Comparison of ENCODE assay signal across 14 cellular contexts in the genomic region with DNA sequence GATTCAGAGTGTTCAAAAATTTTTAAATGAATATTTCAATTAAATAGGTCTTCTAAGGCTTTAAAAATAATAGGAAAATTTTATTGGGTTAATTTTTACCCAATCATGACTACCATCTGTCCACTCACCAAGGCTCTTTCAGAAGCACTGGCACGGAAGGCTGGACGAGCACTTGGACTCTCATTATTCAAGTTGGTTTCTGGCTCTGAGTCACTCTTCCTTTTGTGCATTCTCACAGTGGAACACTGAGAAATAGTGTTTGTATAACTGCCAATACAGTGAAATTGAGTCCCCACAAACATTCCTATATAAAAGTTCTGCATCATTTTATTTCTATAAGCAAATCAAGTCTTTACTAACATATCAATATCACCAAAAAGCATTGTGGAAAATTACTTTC.
DNase-seq lines count a peak whose midpoint lies in the region; ATAC-seq, FAIRE-seq and TF ChIP-seq lines count a peak whose summit lies in the region.
"Had no signal": no experiment of that assay in that cellular context is flagged by ENCODE, and none has a peak within 500 bp of the region (broad histone marks: within the 10 kb centered on the region; RNA-seq: fewer than 3 reads in every experiment).

No MANE protein-coding gene starts in this region.

- RAD21 ChIA-PET in GM12878 (lab: Charles Lee; ENCODE audit: unreplicated experiment) = no interaction called here

- intact Hi-C loops in GM12878 (cut with micrococcal nuclease; ENCODE audit: unreplicated experiment) (no loop called here), head of caudate nucleus (cut with DNase I) (no loop called here)

- H3K9me3 ChIP-seq in A549 (0 out of 3 replicates have a peak, but pooled peaks cover 3% of the 10 kb centered on the region), GM12878 (replicated peaks; ENCODE audit: control insufficient read depth, insufficient read depth, low read length) (no peaks in the 10 kb centered on the region)

- ATAC-seq in A549 (peak; percentile 98 to 99), GM12878 (0 out of 3 replicates have a peak, but pooled peaks have one; percentile 34), GM18517 (IDR thresholded peaks at IDR 0.05; ENCODE audit: unreplicated experiment) (no peak), HG02798 (IDR thresholded peaks at IDR 0.05; ENCODE audit: poor library complexity, unreplicated experiment) (no peak)
- ATAC-seq in stimulated activated naive CD8-positive, alpha-beta T cell treated with anti-CD3 and anti-CD28 coated beads, Interleukin-15, amount 100 ng/mL, for 72 hours = no peak

- H3K9ac ChIP-seq in GM12878 (ENCODE audit: control insufficient read depth, insufficient read depth, low read length) = no peak overlapping the region

- CTCF ChIA-PET in A549 (lab: Yijun Ruan, JAX) (no interaction called here), GM12878 (lab: Yijun Ruan, JAX) (no interaction called here)

- H3K4me3 ChIP-seq in A549 (no peak overlapping the region), GM12878 (no peak overlapping the region)

- WGBS in A549 (ENCODE audit: missing lambda C conversion rate) = 4% methylated on average over 2 of the region's 2 CpGs
- WGBS in GM12878 (ENCODE audit: insufficient coverage, insufficient replicate concordance, low lambda C conversion rate, missing lambda C conversion rate) = 56% methylated on average over 2 of the region's 2 CpGs

- DNase-seq in A549 (ENCODE audit: low read depth in 1 of 2, low spot score in 1 of 2) (peak; percentile 4 to 83), HS-5 (ENCODE audit: low read depth) (peak; percentile 43), GM12878 (ENCODE audit: low read depth, low spot score) (no peak), head of caudate nucleus (peak in 30 of 42 donors; percentile 2 to 64 (median 20))
- no peak for DNase-seq in activated CD4-positive, alpha-beta T cell treated with anti-CD3 and anti-CD28 coated beads for 48 hours
- no peak for DNase-seq in stimulated activated naive CD8-positive, alpha-beta T cell treated with anti-CD3 and anti-CD28 coated beads, Interleukin-15, amount 100 ng/mL, for 72 hours
- DNase-seq: activated CD4-positive, alpha-beta T cell treated with anti-CD3 and anti-CD28 coated beads for 4 hours; activated effector memory CD4-positive, alpha-beta T cell treated with Interleukin-2 at 50 U/mL for 16 hours; H9; Kasumi-1; NCI-H526 had no signal

- TF ChIP-seq POLR2A in A549 (IDR thresholded peaks at IDR 0.05; ENCODE audit: low read length) = no peak
- no peak for TF ChIP-seq POLR2A in GM12878 (IDR thresholded peaks at IDR 0.05; ENCODE audit: low read depth, low read length)

- H3K27me3 Mint-ChIP-seq in stimulated activated naive CD8-positive, alpha-beta T cell treated with anti-CD3 and anti-CD28 coated beads, Interleukin-15, amount 100 ng/mL, for 72 hours = no peaks in the 10 kb centered on the region
- H3K27me3 Mint-ChIP-seq: dendritic cell treated with granulocyte-macrophage colony-stimulating factor and Interleukin-4, amounts not matched to agents 40 ng/mL and 50 ng/mL, for 4 days had no signal

- no peaks in the 10 kb centered on the region for H3K79me2 ChIP-seq in GM12878 (ENCODE audit: control insufficient read depth, insufficient read depth, low read length)

- BruUV-seq in GM12878 (replicated peaks; lab: Mats Ljungman, UMichigan) = no TSS peak

- no peaks in the 10 kb centered on the region for H3K36me3 ChIP-seq in GM12878 (ENCODE audit: control insufficient read depth in 2 of 2, insufficient read depth in 2 of 2, low read length in 1 of 2)

- H3K4me1 ChIP-seq in A549 (peaks cover 28% of the 10 kb centered on the region; the same call in 2 of the 3 replicates), GM12878 (ENCODE audit: control insufficient read depth, insufficient read depth, low read length) (no peaks in the 10 kb centered on the region)

- TF ChIP-seq RAD21 in A549 (conservative IDR thresholded peaks at IDR 0.05 in 1 of 2, IDR thresholded peaks at IDR 0.05 in 1 of 2) (no peak), GM12878 (IDR thresholded peaks at IDR 0.05; ENCODE audit: insufficient read depth, low read depth, low read length) (no peak)

- H4K20me1 ChIP-seq in GM12878 (ENCODE audit: control insufficient read depth, insufficient read depth) = no peaks in the 10 kb centered on the region

- H3K27ac ChIP-seq in A549 (peak overlapping the region; percentile 55 to 56; a peak in 5 of 6 replicates), GM12878 (ENCODE audit: control insufficient read depth, insufficient read depth) (no peak overlapping the region)

- no peak overlapping the region for H2AFZ ChIP-seq in GM12878 (ENCODE audit: control insufficient read depth, low read depth, low read length)

- H3K4me1 Mint-ChIP-seq in stimulated activated naive CD8-positive, alpha-beta T cell treated with anti-CD3 and anti-CD28 coated beads, Interleukin-15, amount 100 ng/mL, for 72 hours = no peaks in the 10 kb centered on the region
- H3K4me1 Mint-ChIP-seq: H9 had no signal

- no peak overlapping the region for H3K4me3 Mint-ChIP-seq in stimulated activated naive CD8-positive, alpha-beta T cell treated with anti-CD3 and anti-CD28 coated beads, Interleukin-15, amount 100 ng/mL, for 72 hours
- H3K4me3 Mint-ChIP-seq: dendritic cell treated with granulocyte-macrophage colony-stimulating factor and Interleukin-4, amounts not matched to agents 40 ng/mL and 50 ng/mL, for 4 days; H9 had no signal

- POLR2A ChIA-PET in A549 (lab: Yijun Ruan, JAX) (no interaction called here), GM12878 (lab: Charles Lee) (no interaction called here)

- FAIRE-seq in A549 (lab: Jason Lieb, UNC) = no peak
- no peak for FAIRE-seq in GM12878 (lab: Jason Lieb, UNC)

- TF ChIP-seq CTCF in A549 (IDR thresholded peaks at IDR 0.05) (no peak), GM12878 (IDR thresholded peaks at IDR 0.05 in 2 of 3, conservative IDR thresholded peaks at IDR 0.05 in 1 of 3; ENCODE audit: control insufficient read depth in 2 of 3, extremely low read depth in 1 of 3, insufficient read depth in 1 of 3, low read depth in 3 of 3, low read length in 3 of 3) (no peak)

- SMC1A ChIA-PET in GM12878 (lab: Charles Lee; ENCODE audit: uncharacterized antibody, unreplicated experiment) = no interaction called here

- TF ChIP-seq EP300 in A549 (IDR thresholded peaks at IDR 0.05) (no peak), GM12878 (IDR thresholded peaks at IDR 0.05; ENCODE audit: borderline replicate concordance in 1 of 2, control insufficient read depth in 1 of 2, low read depth in 2 of 2, low read length in 2 of 2) (no peak)

- no peak overlapping the region for H3K27ac Mint-ChIP-seq in stimulated activated naive CD8-positive, alpha-beta T cell treated with anti-CD3 and anti-CD28 coated beads, Interleukin-15, amount 100 ng/mL, for 72 hours
- H3K27ac Mint-ChIP-seq: dendritic cell treated with granulocyte-macrophage colony-stimulating factor and Interleukin-4, amounts not matched to agents 40 ng/mL and 50 ng/mL, for 4 days; H9 had no signal

- H3K4me2 ChIP-seq in A549 (peak overlapping the region; percentile 63), GM12878 (ENCODE audit: control insufficient read depth, insufficient read depth) (no peak overlapping the region)

- H3K9me3 Mint-ChIP-seq in stimulated activated naive CD8-positive, alpha-beta T cell treated with anti-CD3 and anti-CD28 coated beads, Interleukin-15, amount 100 ng/mL, for 72 hours = peaks cover 8% of the 10 kb centered on the region in 2 donors
- H3K9me3 Mint-ChIP-seq: dendritic cell treated with granulocyte-macrophage colony-stimulating factor and Interleukin-4, amounts not matched to agents 40 ng/mL and 50 ng/mL, for 4 days; H9 had no signal

- in situ Hi-C loops in GM12878 (cut with MboI) = no loop called here

- H3K27me3 ChIP-seq in GM12878 (replicated peaks in 1 of 2; ENCODE audit: control insufficient read depth in 2 of 2, insufficient read depth in 2 of 2, low read length in 1 of 2) = no peaks in the 10 kb centered on the region

TF ChIP-seq in A549, 52 proteins besides CTCF, POLR2A, EP300 and RAD21:
- no peak for TF ChIP-seq CBX2 (IDR thresholded peaks at IDR 0.05; ENCODE audit: borderline replicate concordance, low read depth)
- no peak for TF ChIP-seq CHD4 (IDR thresholded peaks at IDR 0.05; ENCODE audit: borderline replicate concordance)
- TF ChIP-seq MAZ (IDR thresholded peaks at IDR 0.05; ENCODE audit: borderline replicate concordance, low read depth, low read length) = no peak
- 0 out of 2 replicates have a peak, but pooled peaks have one; percentile 19 for TF ChIP-seq FOSL2 (IDR thresholded peaks at IDR 0.05)
- peak; percentile 58 for TF ChIP-seq FOSL2 (CRISPR knock-in tag; IDR thresholded peaks at IDR 0.05)
- TF ChIP-seq MAFK (IDR thresholded peaks at IDR 0.05; ENCODE audit: partially characterized antibody) = peak; percentile 31
- peak; percentile 46; the same call in 1 of the 2 replicates for TF ChIP-seq GATA3 (IDR thresholded peaks at IDR 0.05; ENCODE audit: borderline replicate concordance)

TF ChIP-seq in GM12878, 131 proteins besides CTCF, POLR2A, EP300 and RAD21 (continues in another document):
- TF ChIP-seq KDM1A (IDR thresholded peaks at IDR 0.05; ENCODE audit: borderline replicate concordance) (no peak), GATAD2B (conservative IDR thresholded peaks at IDR 0.05; ENCODE audit: low read depth) (no peak), EZH2 (IDR thresholded peaks at IDR 0.05; ENCODE audit: borderline replicate concordance, control insufficient read depth, low read depth, low read length) (no peak), PAX8 (IDR thresholded peaks at IDR 0.05) (no peak), ZBED1 (IDR thresholded peaks at IDR 0.05; ENCODE audit: borderline replicate concordance) (no peak)
- TF ChIP-seq, protein P1, sequence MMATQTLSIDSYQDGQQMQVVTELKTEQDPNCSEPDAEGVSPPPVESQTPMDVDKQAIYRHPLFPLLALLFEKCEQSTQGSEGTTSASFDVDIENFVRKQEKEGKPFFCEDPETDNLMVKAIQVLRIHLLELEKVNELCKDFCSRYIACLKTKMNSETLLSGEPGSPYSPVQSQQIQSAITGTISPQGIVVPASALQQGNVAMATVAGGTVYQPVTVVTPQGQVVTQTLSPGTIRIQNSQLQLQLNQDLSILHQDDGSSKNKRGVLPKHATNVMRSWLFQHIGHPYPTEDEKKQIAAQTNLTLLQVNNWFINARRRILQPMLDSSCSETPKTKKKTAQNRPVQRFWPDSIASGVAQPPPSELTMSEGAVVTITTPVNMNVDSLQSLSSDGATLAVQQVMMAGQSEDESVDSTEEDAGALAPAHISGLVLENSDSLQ (IDR thresholded peaks at IDR 0.05) = no peak

Comparison
In these comparisons a context has a peak if more than half of its experiments do, and no peak if none do; other contexts are left out.
1. ATAC-seq: peak in A549 (2 of 2) and GM12878 (single experiment); none in stimulated activated naive CD8-positive, alpha-beta T cell treated with anti-CD3 and anti-CD28 coated beads, Interleukin-15, amount 100 ng/mL, for 72 hours (single experiment), GM18517 (single experiment) and HG02798 (single experiment).
2. DNase-seq: peak in A549 (2 of 2), HS-5 (single experiment) and head of caudate nucleus (30 of 42); none in GM12878 (single experiment), activated CD4-positive, alpha-beta T cell treated with anti-CD3 and anti-CD28 coated beads for 48 hours (single experiment) and stimulated activated naive CD8-positive, alpha-beta T cell treated with anti-CD3 and anti-CD28 coated beads, Interleukin-15, amount 100 ng/mL, for 72 hours (0 of 2).